1 cellular context compared by ENCODE assay signal in the genomic region with DNA sequence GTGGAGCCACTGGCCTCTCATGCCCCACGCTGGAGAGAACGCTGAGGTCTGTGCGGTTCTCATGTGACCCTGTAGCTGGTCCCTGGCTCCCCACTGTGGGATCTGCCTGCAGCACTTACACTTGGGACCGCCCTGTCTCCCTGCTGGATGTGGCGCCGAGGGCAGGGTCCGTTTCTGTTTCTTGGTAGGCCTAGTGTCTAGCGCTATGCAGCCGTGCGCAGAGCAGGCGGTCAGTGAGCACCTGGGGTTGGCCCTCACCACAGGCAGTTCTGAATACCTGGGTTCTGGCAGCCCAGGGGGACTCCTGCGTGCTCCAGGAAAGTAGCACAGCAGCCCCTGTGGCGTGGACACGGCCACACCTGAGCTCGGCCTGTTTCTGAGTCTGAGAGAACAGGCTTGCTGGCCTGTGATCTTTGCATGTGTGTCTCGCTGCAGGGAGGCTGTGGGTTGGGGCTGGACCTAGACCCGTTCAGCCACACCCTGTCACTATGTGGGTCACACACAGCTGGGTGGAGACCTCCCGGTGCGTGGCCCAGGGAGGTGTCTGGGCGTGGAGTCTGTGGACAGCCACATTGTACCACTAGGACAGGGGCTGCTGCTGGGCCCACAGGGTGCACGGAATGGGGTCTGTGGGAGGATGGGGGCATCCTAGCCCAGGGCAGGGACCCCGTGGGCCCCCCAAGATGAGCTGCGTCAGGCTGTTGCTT.
TF ChIP-seq lines count a peak whose summit lies in the region.

No MANE protein-coding gene starts in this region.

TF ChIP-seq in HepG2, 621 proteins besides CTCF, POLR2A, EP300 and RAD21:
- no peak for TF ChIP-seq ZFP62 (CRISPR knock-in tag; IDR thresholded peaks at IDR 0.05)
- TF ChIP-seq, protein P1, sequence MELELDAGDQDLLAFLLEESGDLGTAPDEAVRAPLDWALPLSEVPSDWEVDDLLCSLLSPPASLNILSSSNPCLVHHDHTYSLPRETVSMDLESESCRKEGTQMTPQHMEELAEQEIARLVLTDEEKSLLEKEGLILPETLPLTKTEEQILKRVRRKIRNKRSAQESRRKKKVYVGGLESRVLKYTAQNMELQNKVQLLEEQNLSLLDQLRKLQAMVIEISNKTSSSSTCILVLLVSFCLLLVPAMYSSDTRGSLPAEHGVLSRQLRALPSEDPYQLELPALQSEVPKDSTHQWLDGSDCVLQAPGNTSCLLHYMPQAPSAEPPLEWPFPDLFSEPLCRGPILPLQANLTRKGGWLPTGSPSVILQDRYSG (CRISPR knock-in tag; IDR thresholded peaks at IDR 0.05) = no peak
- peak; percentile 67; the same call in 1 of the 2 replicates for TF ChIP-seq ZBTB38 (CRISPR knock-in tag; IDR thresholded peaks at IDR 0.05)
- TF ChIP-seq, protein P2, sequence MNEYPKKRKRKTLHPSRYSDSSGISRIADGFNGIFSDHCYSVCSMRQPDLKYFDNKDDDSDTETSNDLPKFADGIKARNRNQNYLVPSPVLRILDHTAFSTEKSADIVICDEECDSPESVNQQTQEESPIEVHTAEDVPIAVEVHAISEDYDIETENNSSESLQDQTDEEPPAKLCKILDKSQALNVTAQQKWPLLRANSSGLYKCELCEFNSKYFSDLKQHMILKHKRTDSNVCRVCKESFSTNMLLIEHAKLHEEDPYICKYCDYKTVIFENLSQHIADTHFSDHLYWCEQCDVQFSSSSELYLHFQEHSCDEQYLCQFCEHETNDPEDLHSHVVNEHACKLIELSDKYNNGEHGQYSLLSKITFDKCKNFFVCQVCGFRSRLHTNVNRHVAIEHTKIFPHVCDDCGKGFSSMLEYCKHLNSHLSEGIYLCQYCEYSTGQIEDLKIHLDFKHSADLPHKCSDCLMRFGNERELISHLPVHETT (CRISPR knock-in tag; conservative IDR thresholded peaks at IDR 0.05) = no peak
- no peak for TF ChIP-seq FOXJ3 (CRISPR knock-in tag; IDR thresholded peaks at IDR 0.05; ENCODE audit: borderline replicate concordance)
- TF ChIP-seq, protein P3, sequence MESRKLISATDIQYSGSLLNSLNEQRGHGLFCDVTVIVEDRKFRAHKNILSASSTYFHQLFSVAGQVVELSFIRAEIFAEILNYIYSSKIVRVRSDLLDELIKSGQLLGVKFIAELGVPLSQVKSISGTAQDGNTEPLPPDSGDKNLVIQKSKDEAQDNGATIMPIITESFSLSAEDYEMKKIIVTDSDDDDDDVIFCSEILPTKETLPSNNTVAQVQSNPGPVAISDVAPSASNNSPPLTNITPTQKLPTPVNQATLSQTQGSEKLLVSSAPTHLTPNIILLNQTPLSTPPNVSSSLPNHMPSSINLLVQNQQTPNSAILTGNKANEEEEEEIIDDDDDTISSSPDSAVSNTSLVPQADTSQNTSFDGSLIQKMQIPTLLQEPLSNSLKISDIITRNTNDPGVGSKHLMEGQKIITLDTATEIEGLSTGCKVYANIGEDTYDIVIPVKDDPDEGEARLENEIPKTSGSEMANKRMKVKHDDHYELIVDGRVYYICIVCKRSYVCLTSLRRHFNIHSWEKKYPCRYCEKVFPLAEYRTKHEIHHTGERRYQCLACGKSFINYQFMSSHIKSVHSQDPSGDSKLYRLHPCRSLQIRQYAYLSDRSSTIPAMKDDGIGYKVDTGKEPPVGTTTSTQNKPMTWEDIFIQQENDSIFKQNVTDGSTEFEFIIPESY (CRISPR knock-in tag; IDR thresholded peaks at IDR 0.05) = peak; percentile 77
- TF ChIP-seq MXI1 (IDR thresholded peaks at IDR 0.05; ENCODE audit: borderline replicate concordance, low read depth, low read length) = no peak
- no peak for TF ChIP-seq PLRG1 (conservative IDR thresholded peaks at IDR 0.05)
- no peak for TF ChIP-seq MIER3 (CRISPR knock-in tag; IDR thresholded peaks at IDR 0.05; ENCODE audit: borderline replicate concordance)
- no peak for TF ChIP-seq ERF (CRISPR knock-in tag; IDR thresholded peaks at IDR 0.05)
- TF ChIP-seq ZSCAN12 (CRISPR knock-in tag; IDR thresholded peaks at IDR 0.05) = no peak
- no peak for TF ChIP-seq NFE2L2 (IDR thresholded peaks at IDR 0.05; ENCODE audit: low read length)
- no peak for TF ChIP-seq MEIS1 (CRISPR knock-in tag; IDR thresholded peaks at IDR 0.05; ENCODE audit: borderline replicate concordance)
- TF ChIP-seq NR1H2 (CRISPR knock-in tag; IDR thresholded peaks at IDR 0.05; ENCODE audit: borderline replicate concordance, low read depth) = no peak
- TF ChIP-seq ZNF282 (IDR thresholded peaks at IDR 0.05; ENCODE audit: partially characterized antibody) = no peak
- no peak for TF ChIP-seq PRPF4 (IDR thresholded peaks at IDR 0.05; ENCODE audit: low read depth, low read length, poor library complexity, severe bottlenecking)
- peak; percentile 78 for TF ChIP-seq AGO2 (optimal IDR thresholded peaks at IDR 0.05; ENCODE audit: low read depth, low read length)
- TF ChIP-seq ZNF550 (CRISPR knock-in tag; IDR thresholded peaks at IDR 0.05; ENCODE audit: borderline replicate concordance) = no peak
- TF ChIP-seq CCAR2 (optimal IDR thresholded peaks at IDR 0.05; ENCODE audit: low read depth, low read length) = no peak
- TF ChIP-seq JUN (CRISPR knock-in tag; IDR thresholded peaks at IDR 0.05) = no peak
- TF ChIP-seq, protein P4, sequence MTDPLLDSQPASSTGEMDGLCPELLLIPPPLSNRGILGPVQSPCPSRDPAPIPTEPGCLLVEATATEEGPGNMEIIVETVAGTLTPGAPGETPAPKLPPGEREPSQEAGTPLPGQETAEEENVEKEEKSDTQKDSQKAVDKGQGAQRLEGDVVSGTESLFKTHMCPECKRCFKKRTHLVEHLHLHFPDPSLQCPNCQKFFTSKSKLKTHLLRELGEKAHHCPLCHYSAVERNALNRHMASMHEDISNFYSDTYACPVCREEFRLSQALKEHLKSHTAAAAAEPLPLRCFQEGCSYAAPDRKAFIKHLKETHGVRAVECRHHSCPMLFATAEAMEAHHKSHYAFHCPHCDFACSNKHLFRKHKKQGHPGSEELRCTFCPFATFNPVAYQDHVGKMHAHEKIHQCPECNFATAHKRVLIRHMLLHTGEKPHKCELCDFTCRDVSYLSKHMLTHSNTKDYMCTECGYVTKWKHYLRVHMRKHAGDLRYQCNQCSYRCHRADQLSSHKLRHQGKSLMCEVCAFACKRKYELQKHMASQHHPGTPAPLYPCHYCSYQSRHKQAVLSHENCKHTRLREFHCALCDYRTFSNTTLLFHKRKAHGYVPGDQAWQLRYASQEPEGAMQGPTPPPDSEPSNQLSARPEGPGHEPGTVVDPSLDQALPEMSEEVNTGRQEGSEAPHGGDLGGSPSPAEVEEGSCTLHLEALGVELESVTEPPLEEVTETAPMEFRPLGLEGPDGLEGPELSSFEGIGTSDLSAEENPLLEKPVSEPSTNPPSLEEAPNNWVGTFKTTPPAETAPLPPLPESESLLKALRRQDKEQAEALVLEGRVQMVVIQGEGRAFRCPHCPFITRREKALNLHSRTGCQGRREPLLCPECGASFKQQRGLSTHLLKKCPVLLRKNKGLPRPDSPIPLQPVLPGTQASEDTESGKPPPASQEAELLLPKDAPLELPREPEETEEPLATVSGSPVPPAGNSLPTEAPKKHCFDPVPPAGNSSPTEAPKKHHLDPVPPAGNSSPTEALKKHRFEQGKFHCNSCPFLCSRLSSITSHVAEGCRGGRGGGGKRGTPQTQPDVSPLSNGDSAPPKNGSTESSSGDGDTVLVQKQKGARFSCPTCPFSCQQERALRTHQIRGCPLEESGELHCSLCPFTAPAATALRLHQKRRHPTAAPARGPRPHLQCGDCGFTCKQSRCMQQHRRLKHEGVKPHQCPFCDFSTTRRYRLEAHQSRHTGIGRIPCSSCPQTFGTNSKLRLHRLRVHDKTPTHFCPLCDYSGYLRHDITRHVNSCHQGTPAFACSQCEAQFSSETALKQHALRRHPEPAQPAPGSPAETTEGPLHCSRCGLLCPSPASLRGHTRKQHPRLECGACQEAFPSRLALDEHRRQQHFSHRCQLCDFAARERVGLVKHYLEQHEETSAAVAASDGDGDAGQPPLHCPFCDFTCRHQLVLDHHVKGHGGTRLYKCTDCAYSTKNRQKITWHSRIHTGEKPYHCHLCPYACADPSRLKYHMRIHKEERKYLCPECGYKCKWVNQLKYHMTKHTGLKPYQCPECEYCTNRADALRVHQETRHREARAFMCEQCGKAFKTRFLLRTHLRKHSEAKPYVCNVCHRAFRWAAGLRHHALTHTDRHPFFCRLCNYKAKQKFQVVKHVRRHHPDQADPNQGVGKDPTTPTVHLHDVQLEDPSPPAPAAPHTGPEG (CRISPR knock-in tag; IDR thresholded peaks at IDR 0.05) = no peak
